Comparison of ENCODE assay signal across 8 cellular contexts in genomic region chr2:36966370-36967235, GRCh38. TPM values are rescaled to one million over a fixed set of nuclear protein-coding genes. Genes with fewer than 3 reads are reported as not detected.
A peak's percentile ranks its signal among the peaks of the same experiment; 100 is the strongest.
DNase-seq lines count a peak whose midpoint lies in the region; ATAC-seq and TF ChIP-seq lines count a peak whose summit lies in the region.

STRN (minus strand) TSS chr2:36966536; CDS start chr2:36966463, 73 bp downstream.

- no peaks in the 10 kb centered on the region for H3K36me3 ChIP-seq in left lung

- peaks cover 26% of the 10 kb centered on the region for H3K36me3 Mint-ChIP-seq in activated CD4-positive, alpha-beta T cell treated with anti-CD3 and anti-CD28 coated beads, Interleukin-2, amount 10 ng/mL, durations not matched to agents 7 days and 5 days (ENCODE audit: low read depth)

- no peaks in the 10 kb centered on the region for H3K27me3 ChIP-seq in left lung

- H3K4me3 ChIP-seq in left lung = peak within 1 kb of the TSS; percentile 93 to 98

- CTCF ChIA-PET in activated CD4-positive, alpha-beta T cell treated with anti-CD3 and anti-CD28 coated beads, Interleukin-2, amount 10 ng/mL, durations not matched to agents 7 days and 5 days (lab: Charles Lee) = interaction anchor here (0.6 kb wide), 1 partner anchor 1112 kb away, joined by 4 read pairs; no protein-coding TSS in a partner anchor

- H3K4me1 ChIP-seq in left lung = peaks cover 17 to 37% of the 10 kb centered on the region in 2 donors

- peak within 1 kb of the TSS; percentile 96 for H3K27ac Mint-ChIP-seq in activated CD4-positive, alpha-beta T cell treated with anti-CD3 and anti-CD28 coated beads, Interleukin-2, amount 10 ng/mL, durations not matched to agents 7 days and 5 days

- DNase-seq in C1 segment of cervical spinal cord (lab: John Stamatoyannopoulos, UW) (peak; percentile 66 to 98 (median 94)), NCI-H69 (lab: John Stamatoyannopoulos, UW) (peak; percentile 95), cortex of kidney (lab: John Stamatoyannopoulos, UW) (peak; percentile 67), left lung (peak; percentile 98 to 100)
- DNase-seq in activated CD4-positive, alpha-beta T cell treated with anti-CD3 and anti-CD28 coated beads, Interleukin-2, amount 10 ng/mL, durations not matched to agents 7 days and 5 days = peak; percentile 96
- peak; percentile 98 for DNase-seq in stimulated activated CD4-positive, alpha-beta T cell treated with anti-CD3 and anti-CD28 coated beads, Interleukin-2, amount 100 ng/mL, for 4 hours (ENCODE audit: low read depth)

- POLR2A ChIA-PET in activated CD4-positive, alpha-beta T cell treated with anti-CD3 and anti-CD28 coated beads, Interleukin-2, amount 10 ng/mL, durations not matched to agents 7 days and 5 days (lab: Charles Lee) = interaction anchor here (1.3 kb wide), 1 partner anchor 118 kb away, joined by 4 read pairs; the partner anchor contains the start of genes GPATCH11 and HEATR5B

- intact Hi-C loops in left lung (cut with DNase I) = no loop called here

- H3K27ac ChIP-seq in left lung = peak within 1 kb of the TSS; percentile 86 to 89

- H3K27me3 Mint-ChIP-seq in activated CD4-positive, alpha-beta T cell treated with anti-CD3 and anti-CD28 coated beads, Interleukin-2, amount 10 ng/mL, durations not matched to agents 7 days and 5 days = no peaks in the 10 kb centered on the region

- peak within 1 kb of the TSS; percentile 97 for H3K4me3 Mint-ChIP-seq in activated CD4-positive, alpha-beta T cell treated with anti-CD3 and anti-CD28 coated beads, Interleukin-2, amount 10 ng/mL, durations not matched to agents 7 days and 5 days

- no peak for TF ChIP-seq CTCF in left lung (IDR thresholded peaks at IDR 0.05)

- ATAC-seq in GM19372 (IDR thresholded peaks at IDR 0.05; ENCODE audit: low read depth, unreplicated experiment) (peak; percentile 91), HG03521 (IDR thresholded peaks at IDR 0.05; ENCODE audit: unreplicated experiment) (peak; percentile 95), left lung (peak; percentile 98)

- H3K4me1 Mint-ChIP-seq in activated CD4-positive, alpha-beta T cell treated with anti-CD3 and anti-CD28 coated beads, Interleukin-2, amount 10 ng/mL, durations not matched to agents 7 days and 5 days = peaks cover 51% of the 10 kb centered on the region

- H3K9me3 Mint-ChIP-seq in activated CD4-positive, alpha-beta T cell treated with anti-CD3 and anti-CD28 coated beads, Interleukin-2, amount 10 ng/mL, durations not matched to agents 7 days and 5 days = no peaks in the 10 kb centered on the region

- no peaks in the 10 kb centered on the region for H3K9me3 ChIP-seq in left lung

RNA-seq across cellular contexts. Expression of gene STRN, which starts in this region (rescaled TPM):
- total RNA-seq in activated CD4-positive, alpha-beta T cell treated with anti-CD3 and anti-CD28 coated beads, Interleukin-2, amount 10 ng/mL, durations not matched to agents 7 days and 5 days = 10 to 100 TPM; 39.4 to 39.5 TPM
- 10 to 100 TPM; 25.4 to 27.3 TPM for total RNA-seq in left lung

Comparison
In these comparisons a context has a peak if more than half of its experiments do, and no peak if none do; other contexts are left out.
1. Peak in every context shown above with its lines: DNase-seq, ATAC-seq, H3K4me3 ChIP-seq and H3K27ac ChIP-seq.